ENCODE assay signal across 8 cellular contexts in genomic region chr1:161044908-161045748, GRCh38. TPM values are rescaled to one million over a fixed set of nuclear protein-coding genes. Genes with fewer than 3 reads are reported as not detected.
A peak's percentile ranks its signal among the peaks of the same experiment; 100 is the strongest.
DNase-seq lines count a peak whose midpoint lies in the region; ATAC-seq and TF ChIP-seq lines count a peak whose summit lies in the region.

No MANE protein-coding gene starts in this region.

- ATAC-seq in GM19023 (IDR thresholded peaks at IDR 0.05; ENCODE audit: unreplicated experiment) (peak; percentile 45), HG03159 (IDR thresholded peaks at IDR 0.05; ENCODE audit: unreplicated experiment) (peak; percentile 45)

- intact Hi-C loops in lower leg skin (cut with DNase I; ENCODE audit: low total_unique reads) = no loop called here

- H3K4me3 ChIP-seq in BJ (ENCODE audit: low read depth, low read length) (peak overlapping the region; percentile 70), ectodermal cell (ENCODE audit: insufficient read depth, low read depth, low read length) (peak overlapping the region; percentile 64), lower leg skin (ENCODE audit: low read depth, poor library complexity, severe bottlenecking) (peak overlapping the region; percentile 90)

- H3K27me3 ChIP-seq in BJ (ENCODE audit: control insufficient read depth, insufficient read depth, low read length) (no peaks in the 10 kb centered on the region), ectodermal cell (ENCODE audit: control insufficient read depth, insufficient read depth, low read length, poor library complexity, severe bottlenecking) (peaks cover 13% of the 10 kb centered on the region)

- peak overlapping the region; percentile 96 for H3K27ac ChIP-seq in ectodermal cell (ENCODE audit: insufficient read depth, low read depth, low read length, poor library complexity, severe bottlenecking)

- peak; percentile 12 for DNase-seq in BJ (ENCODE audit: low read depth)
- DNase-seq in NCI-H460 (ENCODE audit: extremely low read depth, low read depth) = peak; percentile 55
- peak; percentile 68 for DNase-seq in activated CD4-positive, alpha-beta T cell treated with anti-CD3 and anti-CD28 coated beads for 48 hours
- peak; percentile 69 to 93 for DNase-seq in lower leg skin (ENCODE audit: low spot score in 2 of 2)
- peak; percentile 18 to 35 for DNase-seq in stimulated activated CD8-positive, alpha-beta memory T cell treated with anti-CD3 and anti-CD28 coated beads, Interleukin-4, amount 100 ng/mL, for 4 hours (ENCODE audit: low read depth in 2 of 2, low spot score in 1 of 2)

- H3K9me3 ChIP-seq in ectodermal cell (ENCODE audit: control insufficient read depth, low read length) = no peaks in the 10 kb centered on the region

- peaks cover 6% of the 10 kb centered on the region for H3K4me1 ChIP-seq in ectodermal cell (ENCODE audit: control insufficient read depth, insufficient read depth, low read length)

- H3K36me3 ChIP-seq in BJ (ENCODE audit: control insufficient read depth, insufficient read depth, low read length) = peaks cover 17% of the 10 kb centered on the region
- H3K36me3 ChIP-seq in ectodermal cell (ENCODE audit: control insufficient read depth, insufficient read depth, low read length) = peaks cover 14% of the 10 kb centered on the region

- WGBS in ectodermal cell, 2 experiments = 2% methylated on average over 48 of the region's 48 CpGs
- 0 to 1% methylated on average over 44 to 48 of the region's 48 CpGs for WGBS in lower leg skin, 2 donors

- POLR2A ChIA-PET in BJ (lab: Charles Lee) = interaction anchor here (0.6 to 0.7 kb wide), 2 partner anchors 12 to 108 kb away, joined by 3 to 5 read pairs; no protein-coding TSS in a partner anchor

- TF ChIP-seq POLR2A in lower leg skin (IDR thresholded peaks at IDR 0.05) = no peak

- CTCF ChIA-PET in BJ (lab: Yijun Ruan, JAX) = interaction anchor here (0.9 to 4.5 kb wide), 12 partner anchors 8 to 93 kb away, joined by 3 to 46 read pairs (median 4); partner anchors contain the start of genes KLHDC9 and NECTIN4

- TF ChIP-seq CTCF in BJ (IDR thresholded peaks at IDR 0.05; ENCODE audit: insufficient read depth, low read depth, low read length) (no peak), lower leg skin (IDR thresholded peaks at IDR 0.05) (no peak)

RNA-seq across cellular contexts. Expression of gene USF1, which starts 0.6 kb away (rescaled TPM):
- polyA plus RNA-seq in BJ (2011; rRNA removed) = 33.0 and 40.4 TPM in 2 replicates
- polyA minus RNA-seq in BJ (2011; rRNA and poly(A)+ RNA removed) = 57.8 and 93.4 TPM in 2 replicates
- total RNA-seq in NCI-H460 (2014; rRNA removed; shearing (Covaris generic)) = 49.2 and 51.2 TPM in 2 replicates
- polyA plus RNA-seq in NCI-H460 (2014; cell fraction: nucleus; rRNA removed) = 109 and 173 TPM in 2 replicates
- 83.4 TPM for polyA plus RNA-seq in ectodermal cell (2013, experiment 1 of 4)
- 73.6 TPM for polyA plus RNA-seq in ectodermal cell (2013, experiment 2 of 4)
- polyA plus RNA-seq in ectodermal cell (2013, experiment 3 of 4) = 62.7 TPM
- 62.8 TPM for polyA plus RNA-seq in ectodermal cell (2013, experiment 4 of 4)
- total RNA-seq in lower leg skin = 10 to 100 TPM; 35.3 to 59.4 (median 43.3) TPM

RNA-seq across cellular contexts. Expression of gene TSTD1, which starts 6.4 kb away (rescaled TPM):
- polyA plus RNA-seq in BJ (2011; rRNA removed) = 0.22 and 0.26 TPM in 2 replicates
- polyA minus RNA-seq in BJ (2011; rRNA and poly(A)+ RNA removed) = 0.41 TPM in 1 of 2 replicates, not detected in the other
- 29.8 and 37.6 TPM in 2 replicates for total RNA-seq in NCI-H460 (2014; rRNA removed; shearing (Covaris generic))
- polyA plus RNA-seq in NCI-H460 (2014; cell fraction: nucleus; rRNA removed) = 16.8 and 43.8 TPM in 2 replicates
- 57.6 TPM for polyA plus RNA-seq in ectodermal cell (2013, experiment 1 of 4)
- polyA plus RNA-seq in ectodermal cell (2013, experiment 2 of 4) = 54.1 TPM
- 52.0 TPM for polyA plus RNA-seq in ectodermal cell (2013, experiment 3 of 4)
- 63.6 TPM for polyA plus RNA-seq in ectodermal cell (2013, experiment 4 of 4)
- 100 to 1,000 TPM in 3 of 4 donors, 10 to 100 TPM in 1; 94.9 to 136 (median 107) TPM for total RNA-seq in lower leg skin

RNA-seq across cellular contexts. Expression of gene F11R, which starts 24.2 kb away (rescaled TPM):
- polyA plus RNA-seq in BJ (2011; rRNA removed) = 1.3 and 1.8 TPM in 2 replicates
- 0.33 and 0.46 TPM in 2 replicates for polyA minus RNA-seq in BJ (2011; rRNA and poly(A)+ RNA removed)
- total RNA-seq in NCI-H460 (2014; rRNA removed; shearing (Covaris generic)) = 20.7 and 23.7 TPM in 2 replicates
- polyA plus RNA-seq in NCI-H460 (2014; cell fraction: nucleus; rRNA removed) = 12.4 and 29.5 TPM in 2 replicates
- 53.9 TPM for polyA plus RNA-seq in ectodermal cell (2013, experiment 1 of 4)
- 54.9 TPM for polyA plus RNA-seq in ectodermal cell (2013, experiment 2 of 4)
- 48.4 TPM for polyA plus RNA-seq in ectodermal cell (2013, experiment 3 of 4)
- polyA plus RNA-seq in ectodermal cell (2013, experiment 4 of 4) = 47.4 TPM
- 100 to 1,000 TPM in 2 of 4 donors, 10 to 100 TPM in 2; 68.4 to 125 (median 97.5) TPM for total RNA-seq in lower leg skin

RNA-seq across cellular contexts. Expression of gene ARHGAP30, which starts 24.6 kb away (rescaled TPM):
- not detected in 2 replicates for polyA plus RNA-seq in BJ (2011; rRNA removed)
- polyA minus RNA-seq in BJ (2011; rRNA and poly(A)+ RNA removed) = 0.05 TPM in 1 of 2 replicates, not detected in the other
- total RNA-seq in NCI-H460 (2014; rRNA removed; shearing (Covaris generic)) = 0.45 TPM in 1 of 2 replicates, not detected in the other
- 0.42 TPM in 1 of 2 replicates, not detected in the other for polyA plus RNA-seq in NCI-H460 (2014; cell fraction: nucleus; rRNA removed)
- polyA plus RNA-seq in ectodermal cell (2013, experiment 1 of 4) = not detected
- 0.07 TPM for polyA plus RNA-seq in ectodermal cell (2013, experiment 2 of 4)
- not detected for polyA plus RNA-seq in ectodermal cell (2013, experiment 3 of 4)
- not detected for polyA plus RNA-seq in ectodermal cell (2013, experiment 4 of 4)
- 10 to 100 TPM in 2 of 4 donors, 1 to 10 TPM in 2; 8.5 to 14.8 (median 9.9) TPM for total RNA-seq in lower leg skin

RNA-seq across cellular contexts. Expression of gene NECTIN4, which starts 44.2 kb away (rescaled TPM):
- polyA plus RNA-seq in BJ (2011; rRNA removed) = 0.05 TPM in 1 of 2 replicates, not detected in the other
- polyA minus RNA-seq in BJ (2011; rRNA and poly(A)+ RNA removed) = 0.14 TPM in 1 of 2 replicates, not detected in the other
- 0.55 and 1.0 TPM in 2 replicates for total RNA-seq in NCI-H460 (2014; rRNA removed; shearing (Covaris generic))
- polyA plus RNA-seq in NCI-H460 (2014; cell fraction: nucleus; rRNA removed) = 0.25 and 0.44 TPM in 2 replicates
- polyA plus RNA-seq in ectodermal cell (2013, experiment 1 of 4) = 0.17 TPM
- polyA plus RNA-seq in ectodermal cell (2013, experiment 2 of 4) = not detected
- polyA plus RNA-seq in ectodermal cell (2013, experiment 3 of 4) = not detected
- polyA plus RNA-seq in ectodermal cell (2013, experiment 4 of 4) = not detected
- total RNA-seq in lower leg skin = 100 to 1,000 TPM; 176 to 239 (median 208) TPM

Comparison
In these comparisons a context has a peak if more than half of its experiments do, and no peak if none do; other contexts are left out.
1. Peak in every context shown above with its lines: DNase-seq, ATAC-seq, H3K4me3 ChIP-seq and H3K27ac ChIP-seq.
2. DNase-seq: peak in every context shown above with its lines; median percentile 81 in lower leg skin; 68 in activated CD4-positive, alpha-beta T cell treated with anti-CD3 and anti-CD28 coated beads for 48 hours; 55 in NCI-H460; 26 in stimulated activated CD8-positive, alpha-beta memory T cell treated with anti-CD3 and anti-CD28 coated beads, Interleukin-4, amount 100 ng/mL, for 4 hours; 12 in BJ.